Comparison of ENCODE assay signal across 7 cellular contexts in genomic region chrX:101407167-101407747, GRCh38. TPM values are rescaled to one million over a fixed set of nuclear protein-coding genes. Genes with fewer than 3 reads are reported as not detected.
DNase-seq lines count a peak whose midpoint lies in the region; ATAC-seq and TF ChIP-seq lines count a peak whose summit lies in the region.
"Had no signal": no experiment of that assay in that cellular context is flagged by ENCODE, and none has a peak within 500 bp of the region (broad histone marks: within the 10 kb centered on the region; RNA-seq: fewer than 3 reads in every experiment).

No MANE protein-coding gene starts in this region.

- peak overlapping the region; percentile 99 for H3K27ac Mint-ChIP-seq in activated T-cell treated with anti-CD3 and anti-CD28 coated beads, Interleukin-2, amount 50 U/mL, for 24 hours
- H3K27ac Mint-ChIP-seq in dendritic cell treated with granulocyte-macrophage colony-stimulating factor and Interleukin-4, amounts not matched to agents 40 ng/mL and 50 ng/mL, for 4 days: peak overlapping the region; percentile 97

- DNase-seq in activated T-cell treated with anti-CD3 and anti-CD28 coated beads, Interleukin-2, amount 50 U/mL, for 24 hours: no peak
- DNase-seq in activated T-cell treated with anti-CD3 and anti-CD28 coated beads for 4 hours: no peak
- DNase-seq in prostate gland (ENCODE audit: low spot score): no peak
- no peak for DNase-seq in occipital lobe (lab: John Stamatoyannopoulos, UW)

- H3K4me3 Mint-ChIP-seq in activated T-cell treated with anti-CD3 and anti-CD28 coated beads, Interleukin-2, amount 50 U/mL, for 24 hours: peak overlapping the region; percentile 83
- peak overlapping the region; percentile 94 for H3K4me3 Mint-ChIP-seq in dendritic cell treated with granulocyte-macrophage colony-stimulating factor and Interleukin-4, amounts not matched to agents 40 ng/mL and 50 ng/mL, for 4 days

- H3K4me3 ChIP-seq in prostate gland: peak overlapping the region; percentile 48 to 49

- peak overlapping the region; percentile 94 to 95 for H3K27ac ChIP-seq in prostate gland

- ATAC-seq in HG02973 (IDR thresholded peaks at IDR 0.05; ENCODE audit: unreplicated experiment): no peak

- no peak for TF ChIP-seq CTCF in prostate gland (IDR thresholded peaks at IDR 0.05)

- intact Hi-C loops in dendritic cell treated with granulocyte-macrophage colony-stimulating factor and Interleukin-4, amounts not matched to agents 40 ng/mL and 50 ng/mL, for 4 days (cut with micrococcal nuclease): loop anchor here (2.0 kb wide), 1 partner anchor 16 kb away; the partner anchor contains the start of gene RPL36A
- intact Hi-C loops in prostate gland (cut with DNase I): no loop called here

- H3K4me1 ChIP-seq in prostate gland (replicated peaks): no peaks in the 10 kb centered on the region

- TF ChIP-seq POLR2A in prostate gland (IDR thresholded peaks at IDR 0.05): no peak

- H3K9me3 ChIP-seq in prostate gland: no peaks in the 10 kb centered on the region

- H3K9me3 Mint-ChIP-seq in activated T-cell treated with anti-CD3 and anti-CD28 coated beads, Interleukin-2, amount 50 U/mL, for 24 hours: no peaks in the 10 kb centered on the region
- H3K9me3 Mint-ChIP-seq in dendritic cell treated with granulocyte-macrophage colony-stimulating factor and Interleukin-4, amounts not matched to agents 40 ng/mL and 50 ng/mL, for 4 days: no peaks in the 10 kb centered on the region

- peaks cover 44% of the 10 kb centered on the region for H3K36me3 Mint-ChIP-seq in activated T-cell treated with anti-CD3 and anti-CD28 coated beads, Interleukin-2, amount 50 U/mL, for 24 hours (ENCODE audit: low read depth)
- H3K36me3 Mint-ChIP-seq in dendritic cell treated with granulocyte-macrophage colony-stimulating factor and Interleukin-4, amounts not matched to agents 40 ng/mL and 50 ng/mL, for 4 days (ENCODE audit: low read depth): peaks cover 36% of the 10 kb centered on the region

- WGBS in prostate gland: under 1% methylated on average over 15 of the region's 15 CpGs

- no peaks in the 10 kb centered on the region for H3K36me3 ChIP-seq in prostate gland

- H3K27me3 ChIP-seq in prostate gland (replicated peaks; ENCODE audit: insufficient read depth): no peaks in the 10 kb centered on the region

- H3K27me3 Mint-ChIP-seq in activated T-cell treated with anti-CD3 and anti-CD28 coated beads, Interleukin-2, amount 50 U/mL, for 24 hours: no peaks in the 10 kb centered on the region
- H3K27me3 Mint-ChIP-seq in dendritic cell treated with granulocyte-macrophage colony-stimulating factor and Interleukin-4, amounts not matched to agents 40 ng/mL and 50 ng/mL, for 4 days: no peaks in the 10 kb centered on the region

- peaks cover 25% of the 10 kb centered on the region for H3K4me1 Mint-ChIP-seq in activated T-cell treated with anti-CD3 and anti-CD28 coated beads, Interleukin-2, amount 50 U/mL, for 24 hours (ENCODE audit: low read depth)
- peaks cover 20% of the 10 kb centered on the region for H3K4me1 Mint-ChIP-seq in dendritic cell treated with granulocyte-macrophage colony-stimulating factor and Interleukin-4, amounts not matched to agents 40 ng/mL and 50 ng/mL, for 4 days (ENCODE audit: low read depth)

RNA-seq across cellular contexts. Expression of gene GLA, which starts 0.5 kb away (rescaled TPM):
- 10 to 100 TPM; 12.6 to 16.4 TPM for total RNA-seq in prostate gland
- total RNA-seq in occipital lobe: 20.7 TPM

RNA-seq across cellular contexts. Expression of gene HNRNPH2, which starts 0.8 kb away (rescaled TPM):
- total RNA-seq in prostate gland (10 to 100 TPM; 43.7 to 56.3 TPM), occipital lobe (92.5 TPM)

RNA-seq across cellular contexts. Expression of gene RPL36A, which starts 16.4 kb away (rescaled TPM):
- total RNA-seq in prostate gland (1,000 to 10,000 TPM in 1 of 2 donors, 100 to 1,000 TPM in 1; 863 to 2,403 TPM), occipital lobe (287 TPM)

RNA-seq across cellular contexts. Expression of gene BTK, which starts 21.3 kb away (rescaled TPM):
- 1 to 10 TPM; 1.3 to 2.4 TPM for total RNA-seq in prostate gland
- 0.94 TPM for total RNA-seq in occipital lobe
- total RNA-seq: renal cortical epithelial cell had no signal

RNA-seq across cellular contexts. Expression of gene TIMM8A, which starts 58.7 kb away (rescaled TPM):
- 1 to 10 TPM; 4.0 to 4.9 TPM for total RNA-seq in prostate gland
- total RNA-seq in occipital lobe: 5.6 TPM
